In genomic region chr2:594297-594949, GRCh38 we compare ENCODE assay signal across 19 cellular contexts.
"Had no signal": no experiment of that assay in that cellular context is flagged by ENCODE, and none has a peak within 500 bp of the region (broad histone marks: within the 10 kb centered on the region; RNA-seq: fewer than 3 reads in every experiment).

No MANE protein-coding gene starts in this region.

- H3K9me3 ChIP-seq: MG63, SK-N-SH had no signal

- H3K9ac ChIP-seq: SK-N-SH had no signal

- FAIRE-seq: RCC 7860 had no signal

- H3K27me3 ChIP-seq: MG63 had no signal

- DNase-seq: Karpas-422, KG1, MG63, NCI-H1092 treated with DMSO at 0.1 percent for 48 hours, NCI-H1436, NCI-H187, NCI-H2029, NCI-H2081 treated with DMSO at 0.1 percent for 48 hours, NCI-H2171, NCI-H226, NCI-H446, NCI-H510A, NCI-H524 treated with DMSO at 0.1 percent for 48 hours, NCI-H69, NCI-H774, Right ventricle myocardium superior, RPMI8226, SK-N-SH had no signal

- H3K36me3 ChIP-seq: MG63 had no signal

- H3K4me2 ChIP-seq: SK-N-SH had no signal

- H3K4me3 ChIP-seq: MG63 had no signal
